12 cellular contexts compared by ENCODE assay signal in the genomic region with DNA sequence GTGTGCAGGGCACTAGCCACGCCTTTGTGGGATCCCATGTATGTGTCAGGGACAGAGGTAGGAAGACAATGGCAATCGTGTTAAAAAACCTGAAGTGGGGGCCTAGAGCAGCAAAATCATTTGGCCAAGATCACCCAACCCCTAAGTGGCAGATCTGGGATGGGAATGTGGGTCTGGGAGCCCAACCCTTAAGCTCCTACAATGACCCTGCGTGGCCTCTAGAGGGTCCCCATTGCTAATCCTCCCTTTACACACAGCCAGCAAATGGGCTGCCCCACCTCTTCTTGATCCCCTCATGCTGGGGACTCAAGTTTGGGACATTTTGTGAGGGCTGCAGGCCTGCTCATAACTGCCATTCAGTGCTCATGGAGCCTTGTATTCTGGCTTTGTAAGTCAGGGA.
DNase-seq lines count a peak whose midpoint lies in the region; ATAC-seq and TF ChIP-seq lines count a peak whose summit lies in the region.
"Had no signal": no experiment of that assay in that cellular context is flagged by ENCODE, and none has a peak within 500 bp of the region (broad histone marks: within the 10 kb centered on the region; RNA-seq: fewer than 3 reads in every experiment).

No MANE protein-coding gene starts in this region.

- DNase-seq in GM23248 (no peak), NCI-H1694 (lab: John Stamatoyannopoulos, UW) (peak; percentile 8), esophagus muscularis mucosa (ENCODE audit: extremely low spot score) (no peak), sigmoid colon (no peak), gastrocnemius medialis (no peak), GM19238 (ENCODE audit: insufficient read length, low spot score) (no peak), NCI-H2081 (lab: John Stamatoyannopoulos, UW) (no peak)
- DNase-seq in activated T-helper 1 cell treated with anti-CD3 and anti-CD28 coated beads, Interleukin-12 subunit alpha, Interleukin-12 subunit beta, Interleukin-2, Interleukin-4 antibody, amounts not matched to agents 30 ng/mL and 10 ng/mL and 1 ng/mL, durations not matched to agents 14 hours and 24 hours and 36 hours (ENCODE audit: low spot score), result no peak
- DNase-seq: activated CD4-positive, alpha-beta T cell treated with anti-CD3 and anti-CD28 coated beads, Interleukin-2, amount 10 ng/mL, durations not matched to agents 7 days and 5 days; NCI-H1048; nephron progenitor cell had no signal

- no peaks in the 10 kb centered on the region for H3K27me3 ChIP-seq in GM23248 (replicated peaks; ENCODE audit: insufficient read depth)
- no peaks in the 10 kb centered on the region for H3K27me3 ChIP-seq in esophagus muscularis mucosa
- no peaks in the 10 kb centered on the region for H3K27me3 ChIP-seq in sigmoid colon
- no peaks in the 10 kb centered on the region for H3K27me3 ChIP-seq in gastrocnemius medialis
- H3K27me3 ChIP-seq: body of pancreas had no signal

- peaks cover 6% of the 10 kb centered on the region for H3K4me1 ChIP-seq in GM23248 (ENCODE audit: insufficient read depth)
- H3K4me1 ChIP-seq in esophagus muscularis mucosa, result peaks cover 19 to 45% (median 39%) of the 10 kb centered on the region in 4 donors
- peaks cover 0 to 47% (median 35%) of the 10 kb centered on the region in 4 donors for H3K4me1 ChIP-seq in sigmoid colon
- H3K4me1 ChIP-seq in gastrocnemius medialis, result peaks cover 0 to 16% of the 10 kb centered on the region in 2 donors
- H3K4me1 ChIP-seq: body of pancreas had no signal

- 0 out of 2 replicates have a peak overlapping the region, but pooled peaks have one; percentile 23 for H2AFZ ChIP-seq in GM23248

- no peaks in the 10 kb centered on the region for H3K9me2 ChIP-seq in GM23248 (ENCODE audit: insufficient read depth)

- H3K36me3 Mint-ChIP-seq in activated T-helper 1 cell treated with anti-CD3 and anti-CD28 coated beads, Interleukin-12 subunit alpha, Interleukin-12 subunit beta, Interleukin-2, Interleukin-4 antibody, amounts not matched to agents 30 ng/mL and 10 ng/mL and 1 ng/mL, durations not matched to agents 14 hours and 24 hours and 36 hours (ENCODE audit: low read depth), result peaks cover 39% of the 10 kb centered on the region

- H3K27ac Mint-ChIP-seq in activated T-helper 1 cell treated with anti-CD3 and anti-CD28 coated beads, Interleukin-12 subunit alpha, Interleukin-12 subunit beta, Interleukin-2, Interleukin-4 antibody, amounts not matched to agents 30 ng/mL and 10 ng/mL and 1 ng/mL, durations not matched to agents 14 hours and 24 hours and 36 hours, result no peak overlapping the region
- H3K27ac Mint-ChIP-seq: activated CD4-positive, alpha-beta T cell treated with anti-CD3 and anti-CD28 coated beads, Interleukin-2, amount 10 ng/mL, durations not matched to agents 7 days and 5 days; nephron progenitor cell had no signal

- no peak for TF ChIP-seq POLR2A in esophagus muscularis mucosa (IDR thresholded peaks at IDR 0.05; ENCODE audit: low read depth)
- no peak for TF ChIP-seq POLR2A in sigmoid colon (IDR thresholded peaks at IDR 0.05)
- no peak for TF ChIP-seq POLR2A in gastrocnemius medialis (IDR thresholded peaks at IDR 0.05)

- in situ Hi-C loops in GM23248 (cut with MboI), result no loop called here
- in situ Hi-C loops in gastrocnemius medialis (cut with MboI; ENCODE audit: low sequenced_read_pairs in 4 of 4), result loop anchor here in 1 of 4 donors (10.0 to 25.0 kb wide), 2 partner anchors 67 to 129 kb away; a partner anchor contains a TSS

- H3K4me1 Mint-ChIP-seq in activated T-helper 1 cell treated with anti-CD3 and anti-CD28 coated beads, Interleukin-12 subunit alpha, Interleukin-12 subunit beta, Interleukin-2, Interleukin-4 antibody, amounts not matched to agents 30 ng/mL and 10 ng/mL and 1 ng/mL, durations not matched to agents 14 hours and 24 hours and 36 hours (ENCODE audit: low read depth), result peaks cover 42% of the 10 kb centered on the region

- peak overlapping the region; percentile 36; the same call in 1 of the 2 replicates for H3K27ac ChIP-seq in GM23248
- H3K27ac ChIP-seq in esophagus muscularis mucosa (replicated peaks in 1 of 4), result peak overlapping the region; percentile 60 to 75 (median 70)
- peak overlapping the region; percentile 47 to 76 (median 72) for H3K27ac ChIP-seq in sigmoid colon
- no peak overlapping the region for H3K27ac ChIP-seq in gastrocnemius medialis
- H3K27ac ChIP-seq: body of pancreas had no signal

- no peaks in the 10 kb centered on the region for H4K20me1 ChIP-seq in GM23248 (ENCODE audit: insufficient read depth)

- no peak for TF ChIP-seq CTCF in esophagus muscularis mucosa (IDR thresholded peaks at IDR 0.05)
- no peak for TF ChIP-seq CTCF in sigmoid colon (IDR thresholded peaks at IDR 0.05)
- no peak for TF ChIP-seq CTCF in gastrocnemius medialis (IDR thresholded peaks at IDR 0.05 in 4 of 5, conservative IDR thresholded peaks at IDR 0.05 in 1 of 5)

- peaks cover 6% of the 10 kb centered on the region for H3K9me3 Mint-ChIP-seq in activated T-helper 1 cell treated with anti-CD3 and anti-CD28 coated beads, Interleukin-12 subunit alpha, Interleukin-12 subunit beta, Interleukin-2, Interleukin-4 antibody, amounts not matched to agents 30 ng/mL and 10 ng/mL and 1 ng/mL, durations not matched to agents 14 hours and 24 hours and 36 hours

- H3K4me3 Mint-ChIP-seq in activated T-helper 1 cell treated with anti-CD3 and anti-CD28 coated beads, Interleukin-12 subunit alpha, Interleukin-12 subunit beta, Interleukin-2, Interleukin-4 antibody, amounts not matched to agents 30 ng/mL and 10 ng/mL and 1 ng/mL, durations not matched to agents 14 hours and 24 hours and 36 hours, result no peak overlapping the region
- H3K4me3 Mint-ChIP-seq: activated CD4-positive, alpha-beta T cell treated with anti-CD3 and anti-CD28 coated beads, Interleukin-2, amount 10 ng/mL, durations not matched to agents 7 days and 5 days; nephron progenitor cell had no signal

- ATAC-seq in gastrocnemius medialis, result no peak

- H3K27me3 Mint-ChIP-seq in activated T-helper 1 cell treated with anti-CD3 and anti-CD28 coated beads, Interleukin-12 subunit alpha, Interleukin-12 subunit beta, Interleukin-2, Interleukin-4 antibody, amounts not matched to agents 30 ng/mL and 10 ng/mL and 1 ng/mL, durations not matched to agents 14 hours and 24 hours and 36 hours (ENCODE audit: insufficient read depth), result no peaks in the 10 kb centered on the region
- H3K27me3 Mint-ChIP-seq: activated CD4-positive, alpha-beta T cell treated with anti-CD3 and anti-CD28 coated beads, Interleukin-2, amount 10 ng/mL, durations not matched to agents 7 days and 5 days had no signal

- 59 to 64% methylated on average over 3 of the region's 3 CpGs for WGBS in GM23248 (ENCODE audit: low coverage in 1 of 2, low lambda C conversion rate in 2 of 2, missing lambda C conversion rate in 2 of 2), 2 experiments
- WGBS in esophagus muscularis mucosa, result 56% methylated on average over 2 of the region's 3 CpGs
- WGBS in sigmoid colon, 2 donors, result 91 to 96% methylated on average over 3 of the region's 3 CpGs

- TF ChIP-seq EP300 in esophagus muscularis mucosa (IDR thresholded peaks at IDR 0.05) (no peak), sigmoid colon (IDR thresholded peaks at IDR 0.05) (no peak)

- intact Hi-C loops in esophagus muscularis mucosa (cut with DNase I) (loop anchor here (10.0 kb wide), 1 partner anchor 127 kb away; no protein-coding TSS in a partner anchor), sigmoid colon (cut with DNase I) (loop anchor here (5.0 kb wide), 1 partner anchor 139 kb away; a partner anchor contains a TSS), gastrocnemius medialis (cut with DNase I; ENCODE audit: low total_unique reads) (no loop called here)
- intact Hi-C loops in activated T-helper 1 cell treated with anti-CD3 and anti-CD28 coated beads, Interleukin-12 subunit alpha, Interleukin-12 subunit beta, Interleukin-2, Interleukin-4 antibody, amounts not matched to agents 30 ng/mL and 10 ng/mL and 1 ng/mL, durations not matched to agents 14 hours and 24 hours and 36 hours (cut with micrococcal nuclease), result loop anchor here (5.0 kb wide), 1 partner anchor 96 kb away; a partner anchor contains a TSS

- H3K4me3 ChIP-seq in GM23248 (no peak overlapping the region), esophagus muscularis mucosa (no peak overlapping the region), sigmoid colon (no peak overlapping the region), gastrocnemius medialis (no peak overlapping the region)
- H3K4me3 ChIP-seq: body of pancreas had no signal

- H3F3A ChIP-seq in GM23248 (ENCODE audit: insufficient read depth), result peaks cover 21% of the 10 kb centered on the region; the same call in 1 of the 2 replicates

- peak overlapping the region; percentile 15; the same call in 1 of the 2 replicates for H3K9ac ChIP-seq in GM23248

- H3K36me3 ChIP-seq in GM23248 (ENCODE audit: low read depth) (no peaks in the 10 kb centered on the region; the same call in 1 of the 2 replicates), esophagus muscularis mucosa (peaks cover 0 to 22% (median 11%) of the 10 kb centered on the region in 4 donors), sigmoid colon (peaks cover 0 to 5% (median 1%) of the 10 kb centered on the region in 4 donors), gastrocnemius medialis (no peaks in the 10 kb centered on the region)

- no peaks in the 10 kb centered on the region for H3K79me2 ChIP-seq in GM23248 (ENCODE audit: insufficient read depth)

- no peaks in the 10 kb centered on the region for H3K9me3 ChIP-seq in GM23248 (ENCODE audit: low read depth)
- H3K9me3 ChIP-seq in esophagus muscularis mucosa, result no peaks in the 10 kb centered on the region
- no peaks in the 10 kb centered on the region for H3K9me3 ChIP-seq in sigmoid colon
- no peaks in the 10 kb centered on the region for H3K9me3 ChIP-seq in gastrocnemius medialis
- H3K9me3 ChIP-seq: body of pancreas had no signal

- no peak overlapping the region for H3K4me2 ChIP-seq in GM23248 (ENCODE audit: unreplicated experiment)

Comparison
In these comparisons a context has a peak if more than half of its experiments do, and no peak if none do; other contexts are left out.
1. H3K27ac ChIP-seq: peak in GM23248 (single experiment), esophagus muscularis mucosa (4 of 4) and sigmoid colon (4 of 4); none in gastrocnemius medialis (0 of 4).